8 cellular contexts compared by ENCODE assay signal in genomic region chr19:1837625-1838105, GRCh38. TPM values are rescaled to one million over a fixed set of nuclear protein-coding genes. Genes with fewer than 3 reads are reported as not detected.
DNase-seq lines count a peak whose midpoint lies in the region; ATAC-seq and TF ChIP-seq lines count a peak whose summit lies in the region.

No MANE protein-coding gene starts in this region.

- no peak overlapping the region for H3K27ac Mint-ChIP-seq in Calu3 (ENCODE audit: unreplicated experiment)

- peaks cover 16% of the 10 kb centered on the region for H3K4me1 ChIP-seq in psoas muscle

- CTCF ChIA-PET in Calu3 (lab: Charles Lee), result interaction anchor here (0.7 to 1.4 kb wide), 2 partner anchors 12 to 292 kb away, joined by 3 to 4 read pairs; no protein-coding TSS in a partner anchor

- no peak overlapping the region for H3K4me3 Mint-ChIP-seq in Calu3 (ENCODE audit: low read depth, unreplicated experiment)

- H3K27me3 Mint-ChIP-seq in Calu3 (ENCODE audit: unreplicated experiment), result no peaks in the 10 kb centered on the region

- intact Hi-C loops in Calu3 (cut with micrococcal nuclease; ENCODE audit: unreplicated experiment) (no loop called here), psoas muscle (cut with DNase I) (no loop called here)

- 37 to 43% (median 40%) methylated on average over 21 to 23 of the region's 23 CpGs for WGBS in psoas muscle, 3 donors

- TF ChIP-seq CTCF in Calu3 (IDR thresholded peaks at IDR 0.05; ENCODE audit: unreplicated experiment), result peak; percentile 82
- peak; percentile 100 for TF ChIP-seq CTCF in LNCAP (IDR thresholded peaks at IDR 0.05)
- TF ChIP-seq CTCF in fibroblast of mammary gland (conservative IDR thresholded peaks at IDR 0.05; ENCODE audit: control insufficient read depth, insufficient read depth, low read depth, low read length), result peak; percentile 83
- peak; percentile 72 for TF ChIP-seq CTCF in psoas muscle (IDR thresholded peaks at IDR 0.05)

- H3K9me3 ChIP-seq in psoas muscle, result no peaks in the 10 kb centered on the region

- peak; percentile 45 to 68 (median 58) for ATAC-seq in psoas muscle
- ATAC-seq in GM18498 (IDR thresholded peaks at IDR 0.05; ENCODE audit: unreplicated experiment), result no peak

- no peaks in the 10 kb centered on the region for H3K9me3 Mint-ChIP-seq in Calu3 (ENCODE audit: low read depth, unreplicated experiment)

- no peaks in the 10 kb centered on the region for H3K4me1 Mint-ChIP-seq in Calu3 (ENCODE audit: low read depth, unreplicated experiment)

- no TSS peak for BruUV-seq in Calu3 (replicated peaks; lab: Mats Ljungman, UMichigan)

- no peak overlapping the region for H3K27ac ChIP-seq in psoas muscle

- no peaks in the 10 kb centered on the region for H3K27me3 ChIP-seq in psoas muscle (ENCODE audit: insufficient read depth in 3 of 3, low read length in 2 of 3)

- no peaks in the 10 kb centered on the region for H3K36me3 Mint-ChIP-seq in Calu3 (ENCODE audit: insufficient read depth, unreplicated experiment)

- no peaks in the 10 kb centered on the region for H3K36me3 ChIP-seq in psoas muscle (ENCODE audit: insufficient read depth in 1 of 2, low read depth in 1 of 2)

- DNase-seq in Calu3, result peak; percentile 54
- DNase-seq in activated T-cell treated with anti-CD3 and anti-CD28 coated beads for 48 hours (ENCODE audit: low read depth), result peak; percentile 62
- peak; percentile 30 for DNase-seq in fibroblast of mammary gland (ENCODE audit: low read depth)
- no peak for DNase-seq in psoas muscle
- DNase-seq in NCI-H2029 (lab: John Stamatoyannopoulos, UW), result no peak
- DNase-seq in NCI-H2107 (lab: John Stamatoyannopoulos, UW), result no peak

- H3K4me3 ChIP-seq in fibroblast of mammary gland (ENCODE audit: control insufficient read depth, low read depth, low read length) (no peak overlapping the region), psoas muscle (no peak overlapping the region)

RNA-seq across cellular contexts. Expression of gene REXO1, which starts 10.6 kb away (rescaled TPM):
- total RNA-seq in Calu3 (2022) (34.1 and 39.5 TPM in 2 replicates), psoas muscle (10 to 100 TPM; 13.5 to 35.2 (median 22.3) TPM)
- polyA plus RNA-seq in psoas muscle, result 10 to 100 TPM; 16.5 to 26.9 (median 20.3) TPM

RNA-seq across cellular contexts. Expression of gene ATP8B3, which starts 25.6 kb away (rescaled TPM):
- total RNA-seq in Calu3 (2022) (5.9 and 6.7 TPM in 2 replicates), psoas muscle (under 1 TPM in 3 of 4 donors, not detected in 1; 0.06 to 0.30 (median 0.18) TPM)
- under 1 TPM; 0.15 to 0.22 (median 0.17) TPM for polyA plus RNA-seq in psoas muscle

RNA-seq across cellular contexts. Expression of gene KLF16, which starts 25.7 kb away (rescaled TPM):
- total RNA-seq in Calu3 (2022), result 32.3 and 39.0 TPM in 2 replicates
- total RNA-seq in psoas muscle, result 10 to 100 TPM in 1 of 4 donors, 1 to 10 TPM in 3; 3.0 to 11.1 (median 4.3) TPM
- polyA plus RNA-seq in psoas muscle, result 10 to 100 TPM in 1 of 3 donors, 1 to 10 TPM in 2; 2.2 to 13.0 (median 3.1) TPM

RNA-seq across cellular contexts. Expression of gene ABHD17A, which starts 47.6 kb away (rescaled TPM):
- 35.2 and 36.9 TPM in 2 replicates for total RNA-seq in Calu3 (2022)
- 10 to 100 TPM; 38.5 to 54.2 (median 42.3) TPM for total RNA-seq in psoas muscle
- 10 to 100 TPM; 35.5 to 58.9 (median 47.6) TPM for polyA plus RNA-seq in psoas muscle

Comparison
In these comparisons a context has a peak if more than half of its experiments do, and no peak if none do; other contexts are left out.
1. DNase-seq: peak in Calu3 (single experiment), activated T-cell treated with anti-CD3 and anti-CD28 coated beads for 48 hours (single experiment) and fibroblast of mammary gland (single experiment); none in psoas muscle (0 of 2), NCI-H2029 (single experiment) and NCI-H2107 (single experiment).
2. Peak in every context shown above with its lines, with median percentiles within 50 percentile points of each other: CTCF ChIP-seq.